ENCODE assay signal across 1 cellular context in genomic region chr7:6589829-6590644, GRCh38.
TF ChIP-seq lines count a peak whose summit lies in the region.

TSS of gene INTS15 (plus strand) at chr7:6590021. CDS start at chr7:6590284, 263 bp downstream.

TF ChIP-seq in HepG2, 621 proteins besides CTCF, POLR2A, EP300 and RAD21 (continued from another document and continues in another):
- no peak for TF ChIP-seq ZBTB26 (CRISPR knock-in tag; IDR thresholded peaks at IDR 0.05; ENCODE audit: borderline replicate concordance)
- TF ChIP-seq RFXAP (CRISPR knock-in tag; IDR thresholded peaks at IDR 0.05; ENCODE audit: borderline replicate concordance), result no peak; the same call in 1 of the 2 replicates
- no peak for TF ChIP-seq ZNF747 (CRISPR knock-in tag; IDR thresholded peaks at IDR 0.05; ENCODE audit: borderline replicate concordance)
- no peak for TF ChIP-seq MATR3 (CRISPR knock-in tag; IDR thresholded peaks at IDR 0.05)
- TF ChIP-seq ZNF451 (CRISPR knock-in tag; IDR thresholded peaks at IDR 0.05), result peak; percentile 45; the same call in 1 of the 2 replicates
- TF ChIP-seq SMARCE1 (IDR thresholded peaks at IDR 0.05; ENCODE audit: borderline replicate concordance), result no peak
- no peak for TF ChIP-seq KLF6 (CRISPR knock-in tag; IDR thresholded peaks at IDR 0.05)
- no peak; the same call in 1 of the 2 replicates for TF ChIP-seq ZNF33B (CRISPR knock-in tag; IDR thresholded peaks at IDR 0.05)
- TF ChIP-seq MEF2D (CRISPR knock-in tag; IDR thresholded peaks at IDR 0.05), result no peak
- TF ChIP-seq ZBTB7B (CRISPR knock-in tag; IDR thresholded peaks at IDR 0.05), result no peak; the same call in 1 of the 2 replicates
- no peak for TF ChIP-seq RXRB (CRISPR knock-in tag; IDR thresholded peaks at IDR 0.05; ENCODE audit: borderline replicate concordance)
- TF ChIP-seq ZNF124 (CRISPR knock-in tag; IDR thresholded peaks at IDR 0.05), result no peak
- TF ChIP-seq ZBTB49 (CRISPR knock-in tag; IDR thresholded peaks at IDR 0.05; ENCODE audit: borderline replicate concordance), result no peak
- no peak for TF ChIP-seq HNRNPH1 (optimal IDR thresholded peaks at IDR 0.05; ENCODE audit: low read depth, low read length)
- TF ChIP-seq ZNF354B (CRISPR knock-in tag; IDR thresholded peaks at IDR 0.05), result no peak
- 0 out of 2 replicates have a peak, but pooled peaks have one; percentile 35 for TF ChIP-seq GZF1 (CRISPR knock-in tag; IDR thresholded peaks at IDR 0.05)
- no peak for TF ChIP-seq ARHGAP35 (CRISPR knock-in tag; IDR thresholded peaks at IDR 0.05; ENCODE audit: borderline replicate concordance)
- TF ChIP-seq ZNF570 (CRISPR knock-in tag; IDR thresholded peaks at IDR 0.05; ENCODE audit: borderline replicate concordance), result no peak
- no peak; the same call in 1 of the 2 replicates for TF ChIP-seq ZNF784 (CRISPR knock-in tag; IDR thresholded peaks at IDR 0.05; ENCODE audit: borderline replicate concordance)
- TF ChIP-seq PLSCR1 (CRISPR knock-in tag; IDR thresholded peaks at IDR 0.05; ENCODE audit: borderline replicate concordance), result no peak
- peak; percentile 28; the same call in 1 of the 2 replicates for TF ChIP-seq POGK (CRISPR knock-in tag; conservative IDR thresholded peaks at IDR 0.05)
- no peak for TF ChIP-seq KDM4B (CRISPR knock-in tag; IDR thresholded peaks at IDR 0.05)
- peak; percentile 54; the same call in 1 of the 2 replicates for TF ChIP-seq POLR2AphosphoS5 (IDR thresholded peaks at IDR 0.05; ENCODE audit: low read depth, low read length)
- peak; percentile 90 for TF ChIP-seq MYPOP (CRISPR knock-in tag; IDR thresholded peaks at IDR 0.05)
- TF ChIP-seq NR2F1 (CRISPR knock-in tag; IDR thresholded peaks at IDR 0.05), result no peak
- no peak for TF ChIP-seq ZMAT5 (CRISPR knock-in tag; IDR thresholded peaks at IDR 0.05; ENCODE audit: borderline replicate concordance, low read depth)
- no peak for TF ChIP-seq NFAT5 (CRISPR knock-in tag; IDR thresholded peaks at IDR 0.05)
- TF ChIP-seq KLF13 (CRISPR knock-in tag; IDR thresholded peaks at IDR 0.05), result no peak
- TF ChIP-seq ZIK1 (CRISPR knock-in tag; IDR thresholded peaks at IDR 0.05; ENCODE audit: borderline replicate concordance, low read depth), result peak; percentile 67; the same call in 1 of the 2 replicates
- no peak for TF ChIP-seq KDM1A (CRISPR knock-in tag; IDR thresholded peaks at IDR 0.05)
- TF ChIP-seq ZNF776 (CRISPR knock-in tag; IDR thresholded peaks at IDR 0.05), result peak; percentile 26
- no peak for TF ChIP-seq CAMTA2 (CRISPR knock-in tag; IDR thresholded peaks at IDR 0.05; ENCODE audit: borderline replicate concordance)
- no peak for TF ChIP-seq AFF4 (CRISPR knock-in tag; IDR thresholded peaks at IDR 0.05)
- no peak for TF ChIP-seq ZNF577 (CRISPR knock-in tag; IDR thresholded peaks at IDR 0.05; ENCODE audit: borderline replicate concordance, low read depth)
- no peak for TF ChIP-seq HNRNPL (IDR thresholded peaks at IDR 0.05; ENCODE audit: low read depth, low read length)
- TF ChIP-seq FUBP1 (CRISPR knock-in tag; IDR thresholded peaks at IDR 0.05; ENCODE audit: borderline replicate concordance), result no peak
- TF ChIP-seq TEAD2 (CRISPR knock-in tag; IDR thresholded peaks at IDR 0.05), result no peak
- peak; percentile 48; the same call in 1 of the 2 replicates for TF ChIP-seq ZNF766 (CRISPR knock-in tag; IDR thresholded peaks at IDR 0.05; ENCODE audit: borderline replicate concordance)
- no peak for TF ChIP-seq ZNF652 (CRISPR knock-in tag; IDR thresholded peaks at IDR 0.05; ENCODE audit: borderline replicate concordance, low read depth)
- TF ChIP-seq CREB1 (IDR thresholded peaks at IDR 0.05), result no peak
- TF ChIP-seq CREB1 (CRISPR knock-in tag; IDR thresholded peaks at IDR 0.05), result no peak
- peak; percentile 76; the same call in 1 of the 2 replicates for TF ChIP-seq YEATS4 (CRISPR knock-in tag; IDR thresholded peaks at IDR 0.05; ENCODE audit: borderline replicate concordance)
- TF ChIP-seq GFI1 (CRISPR knock-in tag; IDR thresholded peaks at IDR 0.05; ENCODE audit: borderline replicate concordance), result peak; percentile 34; the same call in 1 of the 2 replicates
- no peak for TF ChIP-seq YEATS2 (CRISPR knock-in tag; IDR thresholded peaks at IDR 0.05; ENCODE audit: borderline replicate concordance)
- TF ChIP-seq MIER2 (CRISPR knock-in tag; IDR thresholded peaks at IDR 0.05), result no peak
